ENCODE assay signal across 17 cellular contexts in genomic region chr7:84337386-84337785, GRCh38.
DNase-seq lines count a peak whose midpoint lies in the region; ATAC-seq, FAIRE-seq and TF ChIP-seq lines count a peak whose summit lies in the region.
"Had no signal": no experiment of that assay in that cellular context is flagged by ENCODE, and none has a peak within 500 bp of the region (broad histone marks: within the 10 kb centered on the region; RNA-seq: fewer than 3 reads in every experiment).

No MANE protein-coding gene starts in this region.

- no peaks in the 10 kb centered on the region for H3K27me3 ChIP-seq in astrocyte (ENCODE audit: insufficient read depth, low read length)
- H3K27me3 ChIP-seq: vagina had no signal

- peaks cover 13% of the 10 kb centered on the region for H3K4me1 Mint-ChIP-seq in astrocyte (ENCODE audit: low read depth, unreplicated experiment)
- H3K4me1 Mint-ChIP-seq: stimulated activated naive CD8-positive, alpha-beta T cell treated with anti-CD3 and anti-CD28 coated beads, Interleukin-15, amount 100 ng/mL, for 72 hours had no signal

- H3K4me3 Mint-ChIP-seq in astrocyte (ENCODE audit: unreplicated experiment): no peak overlapping the region
- H3K4me3 Mint-ChIP-seq: stimulated activated naive CD8-positive, alpha-beta T cell treated with anti-CD3 and anti-CD28 coated beads, Interleukin-15, amount 100 ng/mL, for 72 hours had no signal

- H3K4me3 ChIP-seq in AG10803 (ENCODE audit: low read length) (no peak overlapping the region), astrocyte (ENCODE audit: insufficient read depth, low read depth, low read length) (no peak overlapping the region), foreskin fibroblast (ENCODE audit: low read depth in 1 of 2, low read length in 2 of 2) (no peak overlapping the region)
- H3K4me3 ChIP-seq: vagina had no signal

- peak; percentile 59 for DNase-seq in AG10803 (ENCODE audit: low read depth)
- DNase-seq in MV-4-11 (lab: John Stamatoyannopoulos, UW): peak; percentile 7
- DNase-seq in astrocyte (ENCODE audit: low read depth): peak; percentile 88
- peak; percentile 14 to 40 for DNase-seq in foreskin fibroblast
- DNase-seq in activated CD4-positive, alpha-beta T cell treated with anti-CD3 and anti-CD28 coated beads, Interleukin-2, amount 50 U/mL, for 4 hours: no peak
- DNase-seq: ACHN; activated T-cell treated with anti-CD3 and anti-CD28 coated beads for 4 hours; effector CD8-positive, alpha-beta T cell; GOT3; left cardiac atrium; stimulated activated naive CD8-positive, alpha-beta T cell treated with anti-CD3 and anti-CD28 coated beads, Interleukin-15, amount 100 ng/mL, for 72 hours had no signal

- no peaks in the 10 kb centered on the region for H3K9me3 ChIP-seq in astrocyte (ENCODE audit: insufficient read depth, low read depth, low read length)
- H3K9me3 ChIP-seq: vagina had no signal

- H3K9ac ChIP-seq in astrocyte (ENCODE audit: low read length): no peak overlapping the region
- H3K9ac ChIP-seq: parathyroid adenoma had no signal

- no peak overlapping the region for H3K27ac ChIP-seq in astrocyte (ENCODE audit: low read depth, low read length)
- H3K27ac ChIP-seq: parathyroid adenoma, vagina had no signal

- no peaks in the 10 kb centered on the region for H3K27me3 Mint-ChIP-seq in astrocyte (ENCODE audit: low read depth, unreplicated experiment)

- peaks cover 10% of the 10 kb centered on the region for H3K4me1 ChIP-seq in astrocyte (ENCODE audit: insufficient read depth, low read length)
- H3K4me1 ChIP-seq: parathyroid adenoma, vagina had no signal

- H3K36me3 Mint-ChIP-seq in astrocyte (ENCODE audit: low read depth, unreplicated experiment): no peaks in the 10 kb centered on the region

- no peak for ATAC-seq in GM21528 (IDR thresholded peaks at IDR 0.05; ENCODE audit: low FRiP score, unreplicated experiment)
- no peak for ATAC-seq in HG03378 (IDR thresholded peaks at IDR 0.05; ENCODE audit: unreplicated experiment)
- no peak for ATAC-seq in GM18858 (IDR thresholded peaks at IDR 0.05; ENCODE audit: unreplicated experiment)
- ATAC-seq: stimulated activated naive CD8-positive, alpha-beta T cell treated with anti-CD3 and anti-CD28 coated beads, Interleukin-15, amount 100 ng/mL, for 72 hours had no signal

- H3K9me3 Mint-ChIP-seq in astrocyte (ENCODE audit: unreplicated experiment): no peaks in the 10 kb centered on the region
- H3K9me3 Mint-ChIP-seq: stimulated activated naive CD8-positive, alpha-beta T cell treated with anti-CD3 and anti-CD28 coated beads, Interleukin-15, amount 100 ng/mL, for 72 hours had no signal

- peak; percentile 64 for FAIRE-seq in astrocyte (lab: Jason Lieb, UNC)
- FAIRE-seq: D721Med had no signal

- H3K4me2 ChIP-seq in astrocyte (ENCODE audit: low read length): no peak overlapping the region

- no peaks in the 10 kb centered on the region for H4K20me1 ChIP-seq in astrocyte (ENCODE audit: insufficient read depth, low read length)

- TF ChIP-seq CTCF in AG10803 (conservative IDR thresholded peaks at IDR 0.05; ENCODE audit: low read length): no peak
- no peak for TF ChIP-seq CTCF in astrocyte (IDR thresholded peaks at IDR 0.05; ENCODE audit: insufficient read depth, low read depth, low read length)
- TF ChIP-seq CTCF in foreskin fibroblast (IDR thresholded peaks at IDR 0.05; ENCODE audit: low read depth, low read length): no peak

- H2AFZ ChIP-seq in astrocyte (ENCODE audit: low read depth, low read length): no peak overlapping the region
- H2AFZ ChIP-seq: parathyroid adenoma had no signal

- no peak overlapping the region for H3K27ac Mint-ChIP-seq in astrocyte (ENCODE audit: unreplicated experiment)
- H3K27ac Mint-ChIP-seq: stimulated activated naive CD8-positive, alpha-beta T cell treated with anti-CD3 and anti-CD28 coated beads, Interleukin-15, amount 100 ng/mL, for 72 hours had no signal

- no peaks in the 10 kb centered on the region for H3K36me3 ChIP-seq in astrocyte (ENCODE audit: insufficient read depth, low read length)
- H3K36me3 ChIP-seq: vagina had no signal

- no peaks in the 10 kb centered on the region for H3K79me2 ChIP-seq in astrocyte (ENCODE audit: insufficient read depth, low read length)
- H3K79me2 ChIP-seq: parathyroid adenoma had no signal

Comparison
In these comparisons a context has a peak if more than half of its experiments do, and no peak if none do; other contexts are left out.
1. DNase-seq: peak in AG10803 (single experiment), MV-4-11 (single experiment), astrocyte (single experiment) and foreskin fibroblast (2 of 2); none in activated CD4-positive, alpha-beta T cell treated with anti-CD3 and anti-CD28 coated beads, Interleukin-2, amount 50 U/mL, for 4 hours (0 of 2).